Comparison of ENCODE assay signal across 9 cellular contexts in the genomic region with DNA sequence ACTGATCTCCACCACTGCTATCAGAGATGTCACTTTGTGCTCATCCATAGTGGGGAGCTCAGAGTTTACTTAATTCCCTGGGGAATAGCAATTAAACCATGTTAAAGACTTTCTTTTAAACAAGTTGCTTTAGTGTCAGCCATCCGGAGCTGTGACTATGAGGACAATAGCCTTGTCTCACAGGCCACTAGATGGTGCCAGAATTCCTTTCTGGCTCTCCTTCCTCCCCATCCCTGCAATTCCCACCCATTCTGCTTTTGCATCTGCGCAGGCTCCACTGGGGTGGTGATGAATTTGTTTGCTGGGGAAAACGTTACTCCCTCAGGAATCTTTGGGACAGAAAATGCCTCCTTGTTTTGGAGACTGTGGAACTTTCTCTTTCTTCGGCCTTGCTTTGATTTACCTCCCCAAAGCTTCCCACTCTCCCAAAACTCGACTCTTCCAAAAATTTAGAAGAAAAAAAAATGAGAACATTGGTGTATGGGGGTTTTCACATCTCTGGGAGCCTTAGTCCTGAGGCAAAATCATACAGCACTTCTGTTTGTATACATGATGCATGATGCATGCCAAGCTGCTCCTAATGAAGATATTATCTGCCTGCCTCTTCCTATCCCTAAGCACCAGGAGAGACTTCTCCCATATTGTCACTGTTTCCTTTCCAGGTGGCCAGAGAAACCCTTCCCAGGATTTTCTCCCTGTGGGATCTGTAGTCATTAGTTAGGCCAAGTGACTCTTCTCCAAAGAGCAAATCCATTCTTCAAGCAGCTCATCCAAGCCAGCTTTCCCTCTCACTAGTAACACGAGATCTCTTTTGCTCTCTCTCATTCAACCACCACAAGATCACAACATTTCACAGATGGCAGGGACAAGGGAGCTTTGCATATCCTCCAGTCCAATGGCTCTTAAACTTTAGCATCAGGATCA.
A peak's percentile ranks its signal among the peaks of the same experiment; 100 is the strongest.
DNase-seq lines count a peak whose midpoint lies in the region; ATAC-seq and TF ChIP-seq lines count a peak whose summit lies in the region.
"Had no signal": no experiment of that assay in that cellular context is flagged by ENCODE, and none has a peak within 500 bp of the region (broad histone marks: within the 10 kb centered on the region; RNA-seq: fewer than 3 reads in every experiment).

No MANE protein-coding gene starts in this region.

- H3K4me3 Mint-ChIP-seq in mesothelial cell of epicardium: no peak overlapping the region

- H3K27me3 Mint-ChIP-seq in mesothelial cell of epicardium (ENCODE audit: low read depth): peaks cover 28% of the 10 kb centered on the region

- ATAC-seq in GM18517 (IDR thresholded peaks at IDR 0.05; ENCODE audit: unreplicated experiment) (no peak), HG03442 (IDR thresholded peaks at IDR 0.05; ENCODE audit: unreplicated experiment) (no peak)

- no peak for DNase-seq in AG09319 (ENCODE audit: extremely low read depth, low read depth)
- DNase-seq in GOT3 (lab: John Stamatoyannopoulos, UW): peak; percentile 8
- DNase-seq in NCI-H446 treated with DMSO at 0.1 percent for 48 hours (lab: John Stamatoyannopoulos, UW): peak; percentile 12
- peak; percentile 72 for DNase-seq in cerebellum (ENCODE audit: low spot score)
- peak in 1 of 2 experiments; percentile 39 for DNase-seq in mesothelial cell of epicardium (ENCODE audit: low spot score in 2 of 2, unreplicated experiment in 2 of 2)
- no peak for DNase-seq in activated gamma-delta T cell treated with Interleukin-2 at 50 U/mL for 16 hours
- DNase-seq: upper lobe of left lung had no signal

- peak; percentile 21 for TF ChIP-seq CTCF in AG09319 (IDR thresholded peaks at IDR 0.05; ENCODE audit: low read depth, low read length)
- TF ChIP-seq CTCF in mesothelial cell of epicardium (IDR thresholded peaks at IDR 0.05; ENCODE audit: unreplicated experiment): peak; percentile 34

- H3K9me3 Mint-ChIP-seq in mesothelial cell of epicardium: no peaks in the 10 kb centered on the region

- no peak overlapping the region for H3K27ac Mint-ChIP-seq in mesothelial cell of epicardium

- no peaks in the 10 kb centered on the region for H3K4me1 Mint-ChIP-seq in mesothelial cell of epicardium

- H3K36me3 Mint-ChIP-seq in mesothelial cell of epicardium: no peaks in the 10 kb centered on the region

Comparison
In these comparisons a context has a peak if more than half of its experiments do, and no peak if none do; other contexts are left out.
1. DNase-seq: peak in GOT3 (single experiment), NCI-H446 treated with DMSO at 0.1 percent for 48 hours (single experiment) and cerebellum (single experiment); none in AG09319 (single experiment) and activated gamma-delta T cell treated with Interleukin-2 at 50 U/mL for 16 hours (single experiment).